17 cellular contexts compared by ENCODE assay signal in the genomic region with DNA sequence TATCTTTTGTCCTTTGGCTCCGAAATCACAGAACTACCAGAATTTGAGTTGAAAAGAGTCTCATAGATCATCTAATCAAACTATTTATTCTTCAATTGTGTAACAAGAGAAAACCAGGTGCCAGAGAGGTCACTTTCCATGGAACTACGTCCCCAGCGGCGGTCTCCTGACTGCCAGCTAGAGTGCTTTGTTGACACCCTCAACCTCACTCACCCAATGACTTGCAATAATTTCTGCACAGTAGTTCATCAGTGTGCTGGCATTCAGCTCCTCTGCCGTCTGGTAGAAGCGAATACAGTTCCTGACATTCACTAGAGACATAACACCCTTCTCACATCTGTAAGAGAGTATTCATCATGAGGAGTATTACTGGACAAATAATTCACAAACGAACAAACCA. TPM values are rescaled to one million over a fixed set of nuclear protein-coding genes. Genes with fewer than 3 reads are reported as not detected.
DNase-seq lines count a peak whose midpoint lies in the region; ATAC-seq and TF ChIP-seq lines count a peak whose summit lies in the region.
"Had no signal": no experiment of that assay in that cellular context is flagged by ENCODE, and none has a peak within 500 bp of the region (broad histone marks: within the 10 kb centered on the region; RNA-seq: fewer than 3 reads in every experiment).

No MANE protein-coding gene starts in this region.

- peak overlapping the region; percentile 32 for H3K56ac ChIP-seq in mesendoderm (ENCODE audit: low read length)

- H3K4me3 Mint-ChIP-seq in activated CD8-positive, alpha-beta T cell treated with anti-CD3 and anti-CD28 coated beads, Interleukin-2, amount 10 ng/mL, durations not matched to agents 7 days and 5 days, result no peak overlapping the region
- H3K4me3 Mint-ChIP-seq in activated CD8-positive, alpha-beta T cell treated with anti-CD3 and anti-CD28 coated beads for 36 hours, result no peak overlapping the region

- intact Hi-C loops in activated CD8-positive, alpha-beta T cell treated with anti-CD3 and anti-CD28 coated beads for 36 hours (cut with micrococcal nuclease), result no loop called here
- intact Hi-C loops in heart right ventricle (cut with DNase I), result loop anchor here in 6 of 10 donors (5.0 to 10.0 kb wide), 6 partner anchors 55 to 415 kb away; partner anchors contain the start of genes UBE2G1 (in 3 of the 6) and ANKFY1 (in 1 of the 6)
- intact Hi-C loops in tibial artery (cut with DNase I; ENCODE audit: low total_unique reads), result loop anchor here (10.0 kb wide), 2 partner anchors 55 to 95 kb away; partner anchors contain the start of gene ANKFY1

- no peak overlapping the region for H3K4ac ChIP-seq in mesendoderm (ENCODE audit: low read depth, low read length)

- no peak for ATAC-seq in activated CD8-positive, alpha-beta T cell treated with anti-CD3 and anti-CD28 coated beads, Interleukin-2, amount 10 ng/mL, durations not matched to agents 7 days and 5 days
- no peak for ATAC-seq in activated CD8-positive, alpha-beta T cell treated with anti-CD3 and anti-CD28 coated beads for 36 hours
- ATAC-seq in heart right ventricle (peak; percentile 64 to 93 (median 84)), HG03095 (IDR thresholded peaks at IDR 0.05; ENCODE audit: unreplicated experiment) (no peak)

- no peak overlapping the region for H2AK5ac ChIP-seq in mesendoderm (ENCODE audit: low read length)

- H3K36me3 ChIP-seq in heart right ventricle, result peaks cover 0 to 79% (median 15%) of the 10 kb centered on the region in 9 donors
- H3K36me3 ChIP-seq in mesendoderm (ENCODE audit: control insufficient read depth, insufficient read depth, low read length), result peaks cover 1% of the 10 kb centered on the region
- H3K36me3 ChIP-seq in tibial artery, result peaks cover 0 to 44% (median 33%) of the 10 kb centered on the region in 3 donors

- H3K79me1 ChIP-seq in mesendoderm (ENCODE audit: low read length), result peaks cover 2% of the 10 kb centered on the region

- H2BK15ac ChIP-seq in mesendoderm (replicated peaks; ENCODE audit: low read depth), result no peak overlapping the region

- WGBS in heart right ventricle, 2 donors, result 74 to 78% methylated on average over 7 of the region's 7 CpGs
- WGBS in mesendoderm (ENCODE audit: extremely low coverage, insufficient coverage, low lambda C conversion rate), result no CpG with 5 or more reads among the region's 7 CpGs

- H3K23ac ChIP-seq in mesendoderm (ENCODE audit: low read length), result no peak overlapping the region

- H3K4me1 ChIP-seq in heart right ventricle (peaks cover 0 to 28% (median 8%) of the 10 kb centered on the region in 9 donors), mesendoderm (ENCODE audit: control insufficient read depth, low read depth, low read length) (no peaks in the 10 kb centered on the region), tibial artery (peaks cover 0 to 62% (median 43%) of the 10 kb centered on the region in 4 donors)

- H3K9me3 ChIP-seq in heart right ventricle, result no peaks in the 10 kb centered on the region
- H3K9me3 ChIP-seq in tibial artery, result no peaks in the 10 kb centered on the region
- H3K9me3 ChIP-seq: BLaER1 treated with 17β-estradiol and CSF1 and Interleukin-3, amounts not matched to agents 10 nM and 100 nM had no signal

- H3K27me3 Mint-ChIP-seq in activated CD8-positive, alpha-beta T cell treated with anti-CD3 and anti-CD28 coated beads, Interleukin-2, amount 10 ng/mL, durations not matched to agents 7 days and 5 days (ENCODE audit: low read depth), result no peaks in the 10 kb centered on the region
- H3K27me3 Mint-ChIP-seq in activated CD8-positive, alpha-beta T cell treated with anti-CD3 and anti-CD28 coated beads for 36 hours, result no peaks in the 10 kb centered on the region

- CTCF ChIA-PET in activated CD8-positive, alpha-beta T cell treated with anti-CD3 and anti-CD28 coated beads, Interleukin-2, amount 10 ng/mL, durations not matched to agents 7 days and 5 days (lab: Charles Lee), result interaction anchor here (1.2 kb wide), 1 partner anchor 10 kb away, joined by 7 read pairs; no protein-coding TSS in a partner anchor
- CTCF ChIA-PET in activated CD8-positive, alpha-beta T cell treated with anti-CD3 and anti-CD28 coated beads for 36 hours (lab: Charles Lee), result interaction anchor here (1.1 to 1.4 kb wide), 2 partner anchors 9 to 11 kb away, joined by 3 to 7 read pairs; no protein-coding TSS in a partner anchor

- no peak overlapping the region for H2BK120ac ChIP-seq in mesendoderm (ENCODE audit: low read depth, low read length)

- peaks cover 55% of the 10 kb centered on the region for H3K36me3 Mint-ChIP-seq in activated CD8-positive, alpha-beta T cell treated with anti-CD3 and anti-CD28 coated beads, Interleukin-2, amount 10 ng/mL, durations not matched to agents 7 days and 5 days (ENCODE audit: low read depth)
- H3K36me3 Mint-ChIP-seq in activated CD8-positive, alpha-beta T cell treated with anti-CD3 and anti-CD28 coated beads for 36 hours (ENCODE audit: low read depth), result peaks cover 46% of the 10 kb centered on the region

- no peak overlapping the region for H3K27ac Mint-ChIP-seq in activated CD8-positive, alpha-beta T cell treated with anti-CD3 and anti-CD28 coated beads, Interleukin-2, amount 10 ng/mL, durations not matched to agents 7 days and 5 days
- H3K27ac Mint-ChIP-seq in activated CD8-positive, alpha-beta T cell treated with anti-CD3 and anti-CD28 coated beads for 36 hours, result no peak overlapping the region

- H3K18ac ChIP-seq in mesendoderm (ENCODE audit: low read length), result no peak overlapping the region

- no peaks in the 10 kb centered on the region for H3K9me3 Mint-ChIP-seq in activated CD8-positive, alpha-beta T cell treated with anti-CD3 and anti-CD28 coated beads, Interleukin-2, amount 10 ng/mL, durations not matched to agents 7 days and 5 days (ENCODE audit: insufficient read depth)
- no peaks in the 10 kb centered on the region for H3K9me3 Mint-ChIP-seq in activated CD8-positive, alpha-beta T cell treated with anti-CD3 and anti-CD28 coated beads for 36 hours

- H2BK5ac ChIP-seq in mesendoderm (ENCODE audit: low read length), result no peak overlapping the region

- H4K5ac ChIP-seq in mesendoderm (ENCODE audit: low read length), result no peak overlapping the region

- TF ChIP-seq CTCF in activated CD8-positive, alpha-beta T cell treated with anti-CD3 and anti-CD28 coated beads for 36 hours (IDR thresholded peaks at IDR 0.05), result no peak
- peak in 1 of 9 donors; percentile 23 for TF ChIP-seq CTCF in heart right ventricle (IDR thresholded peaks at IDR 0.05)
- no peak for TF ChIP-seq CTCF in tibial artery (IDR thresholded peaks at IDR 0.05)

- H3K27ac ChIP-seq in heart right ventricle (peak overlapping the region; percentile 23 to 90 (median 82)), mesendoderm (ENCODE audit: low read depth, low read length) (no peak overlapping the region), tibial artery (peak overlapping the region; percentile 79 to 83)
- H3K27ac ChIP-seq: BLaER1 treated with 17β-estradiol and CSF1 and Interleukin-3, amounts not matched to agents 10 nM and 100 nM had no signal

- no peak overlapping the region for H3K4me3 ChIP-seq in heart right ventricle
- no peak overlapping the region for H3K4me3 ChIP-seq in mesendoderm (ENCODE audit: low read length)
- H3K4me3 ChIP-seq in tibial artery, result no peak overlapping the region
- H3K4me3 ChIP-seq: BLaER1 treated with 17β-estradiol and CSF1 and Interleukin-3, amounts not matched to agents 10 nM and 100 nM had no signal

- H3K9ac ChIP-seq in mesendoderm (ENCODE audit: low read length), result no peak overlapping the region
- H3K9ac ChIP-seq: BLaER1 treated with 17β-estradiol and CSF1 and Interleukin-3, amounts not matched to agents 10 nM and 100 nM had no signal

- H3K4me2 ChIP-seq in mesendoderm (ENCODE audit: low read length), result no peak overlapping the region
- H3K4me2 ChIP-seq: BLaER1 treated with 17β-estradiol and CSF1 and Interleukin-3, amounts not matched to agents 10 nM and 100 nM had no signal

- no peaks in the 10 kb centered on the region for H3K79me2 ChIP-seq in mesendoderm (ENCODE audit: control insufficient read depth, insufficient read depth, low read length)

- no peak overlapping the region for H4K8ac ChIP-seq in mesendoderm (ENCODE audit: low read depth, low read length)

- POLR2A ChIA-PET in activated CD8-positive, alpha-beta T cell treated with anti-CD3 and anti-CD28 coated beads, Interleukin-2, amount 10 ng/mL, durations not matched to agents 7 days and 5 days (lab: Charles Lee), result no interaction called here
- POLR2A ChIA-PET in activated CD8-positive, alpha-beta T cell treated with anti-CD3 and anti-CD28 coated beads for 36 hours (lab: Charles Lee), result no interaction called here

- peak; percentile 7 for DNase-seq in activated CD8-positive, alpha-beta T cell treated with anti-CD3 and anti-CD28 coated beads, Interleukin-2, amount 10 ng/mL, durations not matched to agents 7 days and 5 days
- no peak for DNase-seq in activated CD8-positive, alpha-beta T cell treated with anti-CD3 and anti-CD28 coated beads for 36 hours
- peak; percentile 36 to 56 for DNase-seq in heart right ventricle
- DNase-seq in mesendoderm, result no peak
- DNase-seq in tibial artery, result no peak
- DNase-seq in activated naive CD4-positive, alpha-beta T cell (lab: John Stamatoyannopoulos, UW), result no peak
- no peak for DNase-seq in foreskin melanocyte
- DNase-seq: 8988T, GF-D8, IMR-90, Kasumi-1, NCI-H1105 treated with DMSO at 0.1 percent for 48 hours, NCI-H187, NCI-H446 treated with DMSO at 0.1 percent for 48 hours, SIG-M5 had no signal

- H3K4me1 Mint-ChIP-seq in activated CD8-positive, alpha-beta T cell treated with anti-CD3 and anti-CD28 coated beads, Interleukin-2, amount 10 ng/mL, durations not matched to agents 7 days and 5 days (ENCODE audit: low read depth), result peaks cover 19% of the 10 kb centered on the region
- H3K4me1 Mint-ChIP-seq in activated CD8-positive, alpha-beta T cell treated with anti-CD3 and anti-CD28 coated beads for 36 hours (ENCODE audit: low read depth), result peaks cover 18% of the 10 kb centered on the region

- H3K27me3 ChIP-seq in heart right ventricle (no peaks in the 10 kb centered on the region), mesendoderm (ENCODE audit: insufficient read depth, low read length, poor library complexity) (no peaks in the 10 kb centered on the region), tibial artery (no peaks in the 10 kb centered on the region)

RNA-seq across cellular contexts. Expression of gene ANKFY1, which starts 54.2 kb away (rescaled TPM):
- total RNA-seq in activated CD8-positive, alpha-beta T cell treated with anti-CD3 and anti-CD28 coated beads, Interleukin-2, amount 10 ng/mL, durations not matched to agents 7 days and 5 days, result 10 to 100 TPM; 78.9 to 81.9 TPM
- 10 to 100 TPM; 46.3 to 46.8 TPM for total RNA-seq in activated CD8-positive, alpha-beta T cell treated with anti-CD3 and anti-CD28 coated beads for 36 hours
- 10 to 100 TPM; 18.7 to 34.4 (median 24.4) TPM for total RNA-seq in heart right ventricle
- polyA plus RNA-seq in heart right ventricle, result 10 to 100 TPM in 1 of 2 donors, 1 to 10 TPM in 1; 8.6 to 12.8 TPM
- polyA plus RNA-seq in mesendoderm (2013, experiment 1 of 2), result 14.5 TPM
- polyA plus RNA-seq in mesendoderm (2013, experiment 2 of 2), result 14.8 TPM

Comparison
In these comparisons a context has a peak if more than half of its experiments do, and no peak if none do; other contexts are left out.
1. DNase-seq: peak in activated CD8-positive, alpha-beta T cell treated with anti-CD3 and anti-CD28 coated beads, Interleukin-2, amount 10 ng/mL, durations not matched to agents 7 days and 5 days (single experiment) and heart right ventricle (2 of 2); none in activated CD8-positive, alpha-beta T cell treated with anti-CD3 and anti-CD28 coated beads for 36 hours (single experiment), mesendoderm (single experiment), tibial artery (0 of 2), activated naive CD4-positive, alpha-beta T cell (0 of 4) and foreskin melanocyte (single experiment).
2. ATAC-seq: peak in heart right ventricle (8 of 8); none in activated CD8-positive, alpha-beta T cell treated with anti-CD3 and anti-CD28 coated beads, Interleukin-2, amount 10 ng/mL, durations not matched to agents 7 days and 5 days (single experiment), activated CD8-positive, alpha-beta T cell treated with anti-CD3 and anti-CD28 coated beads for 36 hours (single experiment) and HG03095 (single experiment).